In the genomic region with DNA sequence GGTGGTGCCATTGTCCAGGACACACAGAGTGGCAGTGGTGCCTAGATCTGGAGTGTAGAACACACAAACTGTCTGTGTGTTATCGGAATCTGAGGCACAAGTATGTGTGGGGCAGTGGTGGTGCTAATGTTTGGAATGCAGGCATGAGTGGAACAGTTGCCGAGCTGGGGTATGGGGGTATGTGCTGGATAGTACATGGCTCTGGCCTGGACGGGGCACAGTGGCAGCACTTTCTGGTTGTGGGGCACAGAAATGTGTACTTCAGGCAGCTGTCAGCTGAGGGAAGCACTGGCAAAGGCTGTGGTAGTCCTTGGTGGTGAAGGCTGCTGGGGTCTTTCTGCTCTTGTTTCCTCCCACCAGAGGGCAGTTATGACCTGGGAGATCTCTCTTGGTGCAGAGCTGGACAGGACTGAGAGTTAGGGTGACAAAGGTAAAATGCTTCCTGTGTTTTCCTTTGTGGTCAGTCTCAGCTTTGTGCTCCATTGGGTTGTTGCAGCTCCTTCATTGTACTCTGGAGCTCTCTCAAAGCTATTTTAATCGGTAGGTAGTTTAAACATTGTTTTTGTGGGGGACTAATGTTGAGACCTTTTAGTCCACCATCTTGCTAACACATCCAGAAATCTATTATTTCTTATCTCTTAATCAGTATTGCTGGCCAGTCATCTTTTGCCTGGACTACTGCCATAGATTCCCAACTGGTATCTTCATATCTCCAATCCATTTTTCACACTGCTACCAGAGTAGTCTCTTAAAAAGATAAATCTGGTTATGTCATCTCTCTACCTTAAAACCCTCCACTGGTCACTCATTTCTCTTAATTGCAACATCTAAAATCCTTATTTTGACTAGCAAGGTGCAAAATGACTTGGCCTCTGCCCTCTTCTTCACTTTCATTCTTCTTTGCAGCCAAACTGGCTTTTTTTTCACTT, we compare ENCODE assay signal across 13 cellular contexts.
DNase-seq lines count a peak whose midpoint lies in the region; ATAC-seq and TF ChIP-seq lines count a peak whose summit lies in the region.
"Had no signal": no experiment of that assay in that cellular context is flagged by ENCODE, and none has a peak within 500 bp of the region (broad histone marks: within the 10 kb centered on the region; RNA-seq: fewer than 3 reads in every experiment).

No MANE protein-coding gene starts in this region.

- TF ChIP-seq POLR2A in gastrocnemius medialis (IDR thresholded peaks at IDR 0.05) = no peak

- BruUV-seq in PC-9 (replicated peaks; lab: Mats Ljungman, UMichigan) = no TSS peak

- in situ Hi-C loops in gastrocnemius medialis (cut with MboI; ENCODE audit: low sequenced_read_pairs in 4 of 4) = loop anchor here in 1 of 4 donors (25.0 kb wide), 2 partner anchors 115 to 185 kb away; a partner anchor contains a TSS

- DNase-seq in AG09309 (ENCODE audit: low read depth) = no peak
- peak; percentile 6 for DNase-seq in GM12865 (ENCODE audit: low read depth)
- peak; percentile 12 to 55 for DNase-seq in PC-9
- DNase-seq in hepatocyte (ENCODE audit: low spot score) = no peak
- no peak for DNase-seq in GDM1 (lab: John Stamatoyannopoulos, UW)
- DNase-seq in stimulated activated naive CD8-positive, alpha-beta T cell treated with anti-CD3 and anti-CD28 coated beads, Interleukin-15, amount 100 ng/mL, for 72 hours = no peak
- no peak for DNase-seq in gastrocnemius medialis
- DNase-seq: activated CD8-positive, alpha-beta memory T cell treated with anti-CD3 and anti-CD28 coated beads, Interleukin-2, amount 50 U/mL, for 48 hours; nucleus accumbens; RPMI8226; T-helper 9 cell had no signal

- no peaks in the 10 kb centered on the region for H3K36me3 ChIP-seq in PC-9 (ENCODE audit: low read depth)
- no peaks in the 10 kb centered on the region for H3K36me3 ChIP-seq in hepatocyte (replicated peaks; ENCODE audit: insufficient read depth, low read depth)
- no peaks in the 10 kb centered on the region for H3K36me3 ChIP-seq in gastrocnemius medialis

- H3F3A ChIP-seq in PC-9 (ENCODE audit: insufficient read depth, low read depth) = no peaks in the 10 kb centered on the region

- no peak overlapping the region for H3K27ac Mint-ChIP-seq in stimulated activated naive CD8-positive, alpha-beta T cell treated with anti-CD3 and anti-CD28 coated beads, Interleukin-15, amount 100 ng/mL, for 72 hours
- H3K27ac Mint-ChIP-seq: B cell had no signal

- intact Hi-C loops in PC-9 (cut with micrococcal nuclease; ENCODE audit: unreplicated experiment) = no loop called here
- intact Hi-C loops in gastrocnemius medialis (cut with DNase I; ENCODE audit: low total_unique reads) = no loop called here

- no peaks in the 10 kb centered on the region for H3K9me3 ChIP-seq in PC-9 (ENCODE audit: insufficient read depth, low read depth)
- no peaks in the 10 kb centered on the region for H3K9me3 ChIP-seq in hepatocyte (ENCODE audit: low read depth)
- no peaks in the 10 kb centered on the region for H3K9me3 ChIP-seq in gastrocnemius medialis

- H3K4me1 Mint-ChIP-seq in stimulated activated naive CD8-positive, alpha-beta T cell treated with anti-CD3 and anti-CD28 coated beads, Interleukin-15, amount 100 ng/mL, for 72 hours = no peaks in the 10 kb centered on the region
- H3K4me1 Mint-ChIP-seq: B cell had no signal

- POLR2A ChIA-PET in PC-9 (lab: Charles Lee; ENCODE audit: unreplicated experiment) = no interaction called here

- peaks cover 18% of the 10 kb centered on the region for H3K27me3 Mint-ChIP-seq in stimulated activated naive CD8-positive, alpha-beta T cell treated with anti-CD3 and anti-CD28 coated beads, Interleukin-15, amount 100 ng/mL, for 72 hours

- H3K79me2 ChIP-seq in PC-9 (ENCODE audit: low read depth) (no peaks in the 10 kb centered on the region), hepatocyte (no peaks in the 10 kb centered on the region)

- H3K27ac ChIP-seq in PC-9 = no peak overlapping the region
- no peak overlapping the region for H3K27ac ChIP-seq in hepatocyte
- no peak overlapping the region for H3K27ac ChIP-seq in gastrocnemius medialis

- no peak overlapping the region for H3K4me3 Mint-ChIP-seq in stimulated activated naive CD8-positive, alpha-beta T cell treated with anti-CD3 and anti-CD28 coated beads, Interleukin-15, amount 100 ng/mL, for 72 hours
- H3K4me3 Mint-ChIP-seq: B cell had no signal

- WGBS in hepatocyte (ENCODE audit: low lambda C conversion rate, missing lambda C conversion rate) = 73% methylated on average over 4 of the region's 4 CpGs

- no peak for ATAC-seq in stimulated activated naive CD8-positive, alpha-beta T cell treated with anti-CD3 and anti-CD28 coated beads, Interleukin-15, amount 100 ng/mL, for 72 hours
- ATAC-seq in HG02763 (IDR thresholded peaks at IDR 0.05; ENCODE audit: unreplicated experiment) = no peak
- no peak for ATAC-seq in gastrocnemius medialis

- H2AFZ ChIP-seq in PC-9 (no peak overlapping the region), hepatocyte (no peak overlapping the region)

- peak overlapping the region; percentile 15; the same call in 1 of the 2 replicates for H3K4me2 ChIP-seq in PC-9
- no peak overlapping the region for H3K4me2 ChIP-seq in hepatocyte

- TF ChIP-seq CTCF in AG09309 (IDR thresholded peaks at IDR 0.05; ENCODE audit: control insufficient read depth, insufficient read depth, low read depth, low read length, missing control alignments) (peak; percentile 15), GM12865 (IDR thresholded peaks at IDR 0.05; ENCODE audit: insufficient read depth, low read depth, low read length, missing control alignments) (no peak), PC-9 (conservative IDR thresholded peaks at IDR 0.05) (peak; percentile 71), hepatocyte (IDR thresholded peaks at IDR 0.05; ENCODE audit: poor library complexity) (peak; percentile 17), gastrocnemius medialis (IDR thresholded peaks at IDR 0.05 in 4 of 5, conservative IDR thresholded peaks at IDR 0.05 in 1 of 5) (no peak)

- H3K9me2 ChIP-seq in PC-9 (ENCODE audit: insufficient read depth) (no peaks in the 10 kb centered on the region), hepatocyte (replicated peaks; ENCODE audit: insufficient read depth) (no peaks in the 10 kb centered on the region)

- CTCF ChIA-PET in PC-9 (lab: Charles Lee) = no interaction called here

- H3K4me1 ChIP-seq in PC-9 (replicated peaks; ENCODE audit: insufficient read depth) (peaks cover 6% of the 10 kb centered on the region), hepatocyte (ENCODE audit: insufficient read depth) (no peaks in the 10 kb centered on the region), gastrocnemius medialis (no peaks in the 10 kb centered on the region)

- H3K4me3 ChIP-seq in AG09309 (ENCODE audit: control insufficient read depth, low read depth, low read length) (no peak overlapping the region), GM12865 (ENCODE audit: low read depth, low read length) (no peak overlapping the region), PC-9 (no peak overlapping the region), hepatocyte (no peak overlapping the region), gastrocnemius medialis (no peak overlapping the region)

- no peaks in the 10 kb centered on the region for H4K20me1 ChIP-seq in PC-9 (ENCODE audit: insufficient read depth)
- H4K20me1 ChIP-seq in hepatocyte (ENCODE audit: insufficient read depth, poor library complexity, severe bottlenecking) = no peaks in the 10 kb centered on the region

- peaks cover 12 to 13% of the 10 kb centered on the region in 2 donors for H3K9me3 Mint-ChIP-seq in stimulated activated naive CD8-positive, alpha-beta T cell treated with anti-CD3 and anti-CD28 coated beads, Interleukin-15, amount 100 ng/mL, for 72 hours

- no peaks in the 10 kb centered on the region for H3K27me3 ChIP-seq in PC-9 (ENCODE audit: insufficient read depth, low read depth)
- no peaks in the 10 kb centered on the region for H3K27me3 ChIP-seq in hepatocyte
- no peaks in the 10 kb centered on the region for H3K27me3 ChIP-seq in gastrocnemius medialis

Comparison
In these comparisons a context has a peak if more than half of its experiments do, and no peak if none do; other contexts are left out.
1. DNase-seq: peak in GM12865 (single experiment) and PC-9 (2 of 2); none in AG09309 (single experiment), hepatocyte (single experiment), GDM1 (single experiment), stimulated activated naive CD8-positive, alpha-beta T cell treated with anti-CD3 and anti-CD28 coated beads, Interleukin-15, amount 100 ng/mL, for 72 hours (0 of 2) and gastrocnemius medialis (0 of 2).
2. CTCF ChIP-seq: peak in AG09309 (single experiment), PC-9 (single experiment) and hepatocyte (single experiment); none in GM12865 (single experiment) and gastrocnemius medialis (0 of 5).